Comparison of ENCODE assay signal across 8 cellular contexts in genomic region chrX:4547218-4547836, GRCh38.
DNase-seq lines count a peak whose midpoint lies in the region; ATAC-seq, FAIRE-seq and TF ChIP-seq lines count a peak whose summit lies in the region.

No MANE protein-coding gene starts in this region.

- 52% methylated on average over 12 of the region's 12 CpGs for WGBS in esophagus muscularis mucosa

- TF ChIP-seq CTCF in esophagus muscularis mucosa (IDR thresholded peaks at IDR 0.05) (peak; percentile 70 to 86 (median 82)), natural killer cell (IDR thresholded peaks at IDR 0.05) (peak; percentile 43)

- H3K27me3 Mint-ChIP-seq in activated CD4-positive, alpha-beta memory T cell treated with anti-CD3 and anti-CD28 coated beads, Interleukin-2, amount 10 ng/mL, durations not matched to agents 7 days and 5 days, result no peaks in the 10 kb centered on the region
- H3K27me3 Mint-ChIP-seq in natural killer cell (ENCODE audit: low read depth in 2 of 2), result no peaks in the 10 kb centered on the region

- peak; percentile 7 for DNase-seq in Caki2 (ENCODE audit: low read depth)
- DNase-seq in GM19240 (ENCODE audit: insufficient read length, low spot score), result peak; percentile 20
- DNase-seq in NAMALWA (ENCODE audit: low spot score), result peak; percentile 46
- peak; percentile 23 for DNase-seq in activated CD4-positive, alpha-beta memory T cell treated with anti-CD3 and anti-CD28 coated beads, Interleukin-2, amount 10 ng/mL, durations not matched to agents 7 days and 5 days
- DNase-seq in esophagus muscularis mucosa (ENCODE audit: extremely low spot score), result no peak
- DNase-seq in natural killer cell, result no peak
- DNase-seq in urothelium cell line (ENCODE audit: low spot score), result peak; percentile 4

- H3K9me3 Mint-ChIP-seq in activated CD4-positive, alpha-beta memory T cell treated with anti-CD3 and anti-CD28 coated beads, Interleukin-2, amount 10 ng/mL, durations not matched to agents 7 days and 5 days, result no peaks in the 10 kb centered on the region
- H3K9me3 Mint-ChIP-seq in natural killer cell, result peaks cover 0 to under 1% of the 10 kb centered on the region in 2 donors

- H3K4me1 ChIP-seq in esophagus muscularis mucosa, result no peaks in the 10 kb centered on the region

- no peak for TF ChIP-seq POLR2A in esophagus muscularis mucosa (IDR thresholded peaks at IDR 0.05; ENCODE audit: low read depth)

- in situ Hi-C loops in Caki2 (cut with HindIII; ENCODE audit: low pct_unique_long_range_greater_than_20kb, low sequenced_read_pairs), result no loop called here

- no peak overlapping the region for H3K27ac Mint-ChIP-seq in activated CD4-positive, alpha-beta memory T cell treated with anti-CD3 and anti-CD28 coated beads, Interleukin-2, amount 10 ng/mL, durations not matched to agents 7 days and 5 days
- no peak overlapping the region for H3K27ac Mint-ChIP-seq in natural killer cell

- no peak overlapping the region for H3K27ac ChIP-seq in esophagus muscularis mucosa (replicated peaks in 1 of 4)

- ATAC-seq in natural killer cell (peak in 1 of 3 donors; percentile 33), HG02678 (IDR thresholded peaks at IDR 0.05; ENCODE audit: unreplicated experiment) (no peak)

- intact Hi-C loops in esophagus muscularis mucosa (cut with DNase I), result loop anchor here (5.0 kb wide), 1 partner anchor 565 kb away; no protein-coding TSS in a partner anchor
- intact Hi-C loops in natural killer cell (cut with micrococcal nuclease), result no loop called here

- H3K36me3 ChIP-seq in esophagus muscularis mucosa, result no peaks in the 10 kb centered on the region

- FAIRE-seq in urothelium cell line (lab: Jason Lieb, UNC), result no peak

- H3K9me3 ChIP-seq in esophagus muscularis mucosa, result no peaks in the 10 kb centered on the region

- H3K36me3 Mint-ChIP-seq in activated CD4-positive, alpha-beta memory T cell treated with anti-CD3 and anti-CD28 coated beads, Interleukin-2, amount 10 ng/mL, durations not matched to agents 7 days and 5 days (ENCODE audit: low read depth), result no peaks in the 10 kb centered on the region
- no peaks in the 10 kb centered on the region for H3K36me3 Mint-ChIP-seq in natural killer cell

- no peak for TF ChIP-seq EP300 in esophagus muscularis mucosa (IDR thresholded peaks at IDR 0.05)

- no peaks in the 10 kb centered on the region for H3K4me1 Mint-ChIP-seq in activated CD4-positive, alpha-beta memory T cell treated with anti-CD3 and anti-CD28 coated beads, Interleukin-2, amount 10 ng/mL, durations not matched to agents 7 days and 5 days
- no peaks in the 10 kb centered on the region for H3K4me1 Mint-ChIP-seq in natural killer cell

- H3K27me3 ChIP-seq in esophagus muscularis mucosa, result no peaks in the 10 kb centered on the region

- no peak overlapping the region for H3K4me3 ChIP-seq in esophagus muscularis mucosa

- POLR2A ChIA-PET in activated CD4-positive, alpha-beta memory T cell treated with anti-CD3 and anti-CD28 coated beads, Interleukin-2, amount 10 ng/mL, durations not matched to agents 7 days and 5 days (lab: Charles Lee), result no interaction called here

- CTCF ChIA-PET in activated CD4-positive, alpha-beta memory T cell treated with anti-CD3 and anti-CD28 coated beads, Interleukin-2, amount 10 ng/mL, durations not matched to agents 7 days and 5 days (lab: Charles Lee), result no interaction called here

- H3K4me3 Mint-ChIP-seq in activated CD4-positive, alpha-beta memory T cell treated with anti-CD3 and anti-CD28 coated beads, Interleukin-2, amount 10 ng/mL, durations not matched to agents 7 days and 5 days, result no peak overlapping the region
- no peak overlapping the region for H3K4me3 Mint-ChIP-seq in natural killer cell

Comparison
In these comparisons a context has a peak if more than half of its experiments do, and no peak if none do; other contexts are left out.
1. DNase-seq: peak in Caki2 (single experiment), GM19240 (single experiment), NAMALWA (single experiment), activated CD4-positive, alpha-beta memory T cell treated with anti-CD3 and anti-CD28 coated beads, Interleukin-2, amount 10 ng/mL, durations not matched to agents 7 days and 5 days (single experiment) and urothelium cell line (single experiment); none in esophagus muscularis mucosa (single experiment) and natural killer cell (single experiment).